In genomic region chr11:32326522-32326921, GRCh38 we compare ENCODE assay signal across 28 cellular contexts.
"Had no signal": no experiment of that assay in that cellular context is flagged by ENCODE, and none has a peak within 500 bp of the region (broad histone marks: within the 10 kb centered on the region; RNA-seq: fewer than 3 reads in every experiment).

No MANE protein-coding gene starts in this region.

- H3K9me3 Mint-ChIP-seq: activated naive CD8-positive, alpha-beta T cell treated with anti-CD3 and anti-CD28 coated beads for 36 hours; endodermal cell; stimulated activated naive B cell treated with anti-CD40 and anti-IgM and Interleukin-4, amounts not matched to agents 10 μg/mL and 1 μg/mL and 100 μg/mL, for 72 hours; T-helper 1 cell treated with Interleukin-12 subunit alpha and Interleukin-12 subunit beta and Interleukin-4 antibody, amounts not matched to agents 30 μg/mL and 1 μg/mL, for 36 hours had no signal

- ATAC-seq: gastroesophageal sphincter; right cardiac atrium; stimulated activated naive B cell treated with anti-CD40 and anti-IgM and Interleukin-4, amounts not matched to agents 10 μg/mL and 1 μg/mL and 100 μg/mL, for 72 hours had no signal

- H3K36me3 ChIP-seq: breast epithelium, gastroesophageal sphincter, vagina had no signal

- H3K4me3 ChIP-seq: breast epithelium, coronary artery, gastroesophageal sphincter, skin epidermis, testis, vagina had no signal

- H3K9ac ChIP-seq: parathyroid adenoma had no signal

- H3K79me2 ChIP-seq: parathyroid adenoma had no signal

- H3K36me3 Mint-ChIP-seq: activated naive CD8-positive, alpha-beta T cell treated with anti-CD3 and anti-CD28 coated beads for 36 hours; stimulated activated naive B cell treated with anti-CD40 and anti-IgM and Interleukin-4, amounts not matched to agents 10 μg/mL and 1 μg/mL and 100 μg/mL, for 72 hours had no signal

- H3K27ac ChIP-seq: breast epithelium, coronary artery, epithelial cell of prostate, gastroesophageal sphincter, parathyroid adenoma, skin epidermis, testis, vagina had no signal

- H3K27me3 ChIP-seq: testis, vagina had no signal

- H3K9me3 ChIP-seq: breast epithelium, gastroesophageal sphincter, testis, vagina had no signal

- H2AFZ ChIP-seq: parathyroid adenoma had no signal

- H3K4me1 ChIP-seq: breast epithelium, gastroesophageal sphincter, parathyroid adenoma, vagina had no signal

- H3K4me1 Mint-ChIP-seq: endodermal cell; stimulated activated naive B cell treated with anti-CD40 and anti-IgM and Interleukin-4, amounts not matched to agents 10 μg/mL and 1 μg/mL and 100 μg/mL, for 72 hours had no signal

- DNase-seq: activated CD4-positive, alpha-beta T cell treated with anti-CD3 and anti-CD28 coated beads for 4 hours; activated CD4-positive, alpha-beta T cell treated with anti-CD3 and anti-CD28 coated beads, Interleukin-2, amount 50 U/mL, for 48 hours; activated CD4-positive, CD25-positive, alpha-beta regulatory T cell; activated CD8-positive, alpha-beta memory T cell treated with anti-CD3 and anti-CD28 coated beads, Interleukin-2, amount 50 U/mL, for 48 hours; activated naive CD4-positive, alpha-beta T cell treated with Interleukin-2 at 50 U/mL for 16 hours; activated naive CD8-positive, alpha-beta T cell treated with anti-CD3 and anti-CD28 coated beads for 36 hours; activated T-cell treated with anti-CD3 and anti-CD28 coated beads, Interleukin-2, amount 50 U/mL, for 48 hours; amniotic stem cell; cerebellar nuclear complex; endodermal cell; head of caudate nucleus; hypothalamus; mesenchymal stem cell; nephron progenitor cell; right cardiac atrium; stimulated activated CD4-positive, alpha-beta T cell treated with anti-CD3 and anti-CD28 coated beads, Interleukin-2, amount 100 ng/mL, for 24 hours; stimulated activated naive B cell treated with anti-CD40 and anti-IgM and Interleukin-4, amounts not matched to agents 10 μg/mL and 1 μg/mL and 100 μg/mL, for 72 hours; T1000; testis; trophoblast cell had no signal

- H3K4me3 Mint-ChIP-seq: activated naive CD8-positive, alpha-beta T cell treated with anti-CD3 and anti-CD28 coated beads for 36 hours; endodermal cell; nephron progenitor cell; stimulated activated naive B cell treated with anti-CD40 and anti-IgM and Interleukin-4, amounts not matched to agents 10 μg/mL and 1 μg/mL and 100 μg/mL, for 72 hours; T-helper 1 cell treated with Interleukin-12 subunit alpha and Interleukin-12 subunit beta and Interleukin-4 antibody, amounts not matched to agents 30 μg/mL and 1 μg/mL, for 36 hours had no signal
